Comparison of ENCODE assay signal across 6 cellular contexts in genomic region chr12:118543651-118544050, GRCh38.
"Had no signal": no experiment of that assay in that cellular context is flagged by ENCODE, and none has a peak within 500 bp of the region (broad histone marks: within the 10 kb centered on the region; RNA-seq: fewer than 3 reads in every experiment).

No MANE protein-coding gene starts in this region.

- H2AFZ ChIP-seq: GM23248 had no signal

- H3K9ac ChIP-seq: GM23248 had no signal

- FAIRE-seq: H54, HTR-8/SVneo had no signal

- H3K4me3 ChIP-seq: GM23248 had no signal

- DNase-seq: GM23248, GOT3, HCEC 1CT, KG1 had no signal

- H3K27ac ChIP-seq: GM23248 had no signal
